ENCODE assay signal across 8 cellular contexts in the genomic region with DNA sequence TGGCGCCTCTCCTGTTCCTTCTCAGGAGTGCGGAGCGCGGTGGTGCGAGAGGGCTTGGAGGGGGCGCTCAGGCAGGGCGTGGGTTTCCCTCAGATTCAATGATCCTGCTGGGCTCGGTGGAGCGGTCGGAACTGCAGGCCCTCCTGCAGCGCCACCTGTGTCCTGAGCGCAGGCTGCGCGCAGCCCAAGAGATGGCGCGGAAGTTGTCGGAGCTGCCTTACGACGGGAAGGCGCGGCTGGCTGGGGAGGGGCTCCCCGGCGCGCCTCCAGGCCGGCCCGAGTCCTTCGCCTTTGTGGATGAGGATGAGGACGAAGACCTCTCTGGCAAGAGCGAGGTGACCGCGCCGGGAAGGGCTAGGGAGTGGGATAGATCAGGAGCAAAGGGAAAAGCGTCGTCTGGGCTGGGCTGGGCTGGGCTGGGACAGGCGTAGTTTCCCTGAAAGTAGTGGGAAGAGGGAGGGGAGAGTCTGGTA. TPM values are rescaled to one million over a fixed set of nuclear protein-coding genes. Genes with fewer than 3 reads are reported as not detected.
DNase-seq lines count a peak whose midpoint lies in the region; ATAC-seq and TF ChIP-seq lines count a peak whose summit lies in the region.

No MANE protein-coding gene starts in this region.

- peak; percentile 47 for DNase-seq in activated CD4-positive, alpha-beta T cell treated with anti-CD3 and anti-CD28 coated beads for 1 hour
- DNase-seq in coronary artery (ENCODE audit: low spot score), result no peak
- peak; percentile 47 for DNase-seq in medulla oblongata (ENCODE audit: extremely low spot score)
- peak; percentile 40 for DNase-seq in stimulated activated CD8-positive, alpha-beta memory T cell treated with anti-CD3 and anti-CD28 coated beads, Interleukin-4, amount 100 ng/mL, for 24 hours (ENCODE audit: low read depth)
- no peak for DNase-seq in cerebellar nuclear complex (lab: John Stamatoyannopoulos, UW)
- no peak for DNase-seq in cerebellum (ENCODE audit: low spot score)

- no peak for TF ChIP-seq CTCF in coronary artery (IDR thresholded peaks at IDR 0.05)

- H3K4me3 ChIP-seq in coronary artery, result peak overlapping the region; percentile 54

- H3K27ac ChIP-seq in coronary artery, result no peak overlapping the region

- ATAC-seq in GM18858 (IDR thresholded peaks at IDR 0.05; ENCODE audit: unreplicated experiment) (peak; percentile 63), HG03342 (IDR thresholded peaks at IDR 0.05; ENCODE audit: unreplicated experiment) (peak; percentile 89)

RNA-seq across cellular contexts. Expression of a gene that starts 17.0 kb away (rescaled TPM):
- 42.6 TPM for total RNA-seq in cerebellum

RNA-seq across cellular contexts. Expression of a gene that starts 29.6 kb away (rescaled TPM):
- not detected for total RNA-seq in cerebellum

RNA-seq across cellular contexts. Expression of a gene that starts 35.7 kb away (rescaled TPM):
- 17.4 TPM for total RNA-seq in cerebellum

RNA-seq across cellular contexts. Expression of a gene that starts 57.3 kb away (rescaled TPM):
- 23.5 TPM for total RNA-seq in cerebellum

Comparison
In these comparisons a context has a peak if more than half of its experiments do, and no peak if none do; other contexts are left out.
1. DNase-seq: peak in activated CD4-positive, alpha-beta T cell treated with anti-CD3 and anti-CD28 coated beads for 1 hour (single experiment), medulla oblongata (single experiment) and stimulated activated CD8-positive, alpha-beta memory T cell treated with anti-CD3 and anti-CD28 coated beads, Interleukin-4, amount 100 ng/mL, for 24 hours (single experiment); none in coronary artery (single experiment), cerebellar nuclear complex (0 of 2) and cerebellum (single experiment).